ENCODE assay signal across 8 cellular contexts in genomic region chr17:81890447-81891302, GRCh38. TPM values are rescaled to one million over a fixed set of nuclear protein-coding genes. Genes with fewer than 3 reads are reported as not detected.
DNase-seq lines count a peak whose midpoint lies in the region; ATAC-seq and TF ChIP-seq lines count a peak whose summit lies in the region.

No MANE protein-coding gene starts in this region.

- no peaks in the 10 kb centered on the region for H3K9me3 ChIP-seq in AG04450 (ENCODE audit: control insufficient read depth, insufficient read depth, low read length)

- peak overlapping the region; percentile 31 for H3K27ac ChIP-seq in AG04450 (ENCODE audit: low read depth, low read length)

- H3K9me3 Mint-ChIP-seq in nephron = no peaks in the 10 kb centered on the region

- peak overlapping the region; percentile 77 for H3K4me3 ChIP-seq in AG04450 (ENCODE audit: low read depth, low read length)

- no peaks in the 10 kb centered on the region for H3K27me3 Mint-ChIP-seq in nephron (ENCODE audit: low read depth)

- CTCF ChIA-PET in AG04450 (lab: Charles Lee) = no interaction called here

- TF ChIP-seq CTCF in AG04450 (IDR thresholded peaks at IDR 0.05; ENCODE audit: low read depth, low read length) = no peak
- no peak for TF ChIP-seq CTCF in nephron (IDR thresholded peaks at IDR 0.05; ENCODE audit: unreplicated experiment in 3 of 3)

- no peaks in the 10 kb centered on the region for H3K27me3 ChIP-seq in AG04450 (ENCODE audit: control insufficient read depth, insufficient read depth, low read length)

- peaks cover 4% of the 10 kb centered on the region for H3K4me1 Mint-ChIP-seq in nephron

- POLR2A ChIA-PET in AG04450 (lab: Yijun Ruan, JAX) = interaction anchor here (1.8 kb wide), 1 partner anchor 29 kb away, joined by 5 read pairs; no protein-coding TSS in a partner anchor

- DNase-seq in AG04450 (ENCODE audit: low read depth, low spot score) (no peak), OCI-M1 (lab: John Stamatoyannopoulos, UW) (peak; percentile 34), dermis blood vessel endothelial cell (peak; percentile 51), putamen (ENCODE audit: low spot score) (no peak)

- H3K36me3 Mint-ChIP-seq in nephron (ENCODE audit: low read depth) = peaks cover 35% of the 10 kb centered on the region

- H3K27ac Mint-ChIP-seq in nephron = peak overlapping the region in 2 of 3 experiments; percentile 50 to 71

- peak overlapping the region; percentile 85 to 90 (median 87) for H3K4me3 Mint-ChIP-seq in nephron

- ATAC-seq in GM19455 (IDR thresholded peaks at IDR 0.05; ENCODE audit: unreplicated experiment) = peak; percentile 10
- ATAC-seq in HG02938 (IDR thresholded peaks at IDR 0.05; ENCODE audit: unreplicated experiment) = no peak
- no peak for ATAC-seq in HG03045 (IDR thresholded peaks at IDR 0.05; ENCODE audit: unreplicated experiment)

RNA-seq across cellular contexts. Expression of gene ALYREF, which starts 0.7 kb away (rescaled TPM):
- 57.7 and 57.8 TPM in 2 replicates for polyA plus RNA-seq in AG04450 (2011; rRNA removed)
- polyA minus RNA-seq in AG04450 (2011; rRNA and poly(A)+ RNA removed) = 71.3 and 94.4 TPM in 2 replicates
- 172 and 224 TPM in 2 replicates for total RNA-seq in dermis blood vessel endothelial cell

RNA-seq across cellular contexts. Expression of gene ANAPC11, which starts 0.8 kb away (rescaled TPM):
- polyA plus RNA-seq in AG04450 (2011; rRNA removed) = 213 and 233 TPM in 2 replicates
- polyA minus RNA-seq in AG04450 (2011; rRNA and poly(A)+ RNA removed) = 34.5 and 40.6 TPM in 2 replicates
- 79.9 and 128 TPM in 2 replicates for total RNA-seq in dermis blood vessel endothelial cell

RNA-seq across cellular contexts. Expression of gene NPB, which starts 11.4 kb away (rescaled TPM):
- polyA plus RNA-seq in AG04450 (2011; rRNA removed) = 0.20 and 0.30 TPM in 2 replicates
- polyA minus RNA-seq in AG04450 (2011; rRNA and poly(A)+ RNA removed) = 0.09 and 0.48 TPM in 2 replicates
- total RNA-seq in dermis blood vessel endothelial cell = 0.28 TPM in 1 of 2 replicates, not detected in the other

RNA-seq across cellular contexts. Expression of gene ARHGDIA, which starts 19.5 kb away (rescaled TPM):
- 62.2 and 78.6 TPM in 2 replicates for polyA plus RNA-seq in AG04450 (2011; rRNA removed)
- 48.6 and 62.3 TPM in 2 replicates for polyA minus RNA-seq in AG04450 (2011; rRNA and poly(A)+ RNA removed)
- total RNA-seq in dermis blood vessel endothelial cell = 195 and 495 TPM in 2 replicates

RNA-seq across cellular contexts. Expression of gene PCYT2, which starts 20.5 kb away (rescaled TPM):
- polyA plus RNA-seq in AG04450 (2011; rRNA removed) = 25.2 and 31.8 TPM in 2 replicates
- 25.9 and 33.5 TPM in 2 replicates for polyA minus RNA-seq in AG04450 (2011; rRNA and poly(A)+ RNA removed)
- 41.0 and 80.1 TPM in 2 replicates for total RNA-seq in dermis blood vessel endothelial cell

Comparison
In these comparisons a context has a peak if more than half of its experiments do, and no peak if none do; other contexts are left out.
1. DNase-seq: peak in OCI-M1 (single experiment) and dermis blood vessel endothelial cell (single experiment); none in AG04450 (single experiment) and putamen (single experiment).